9 cellular contexts compared by ENCODE assay signal in the genomic region with DNA sequence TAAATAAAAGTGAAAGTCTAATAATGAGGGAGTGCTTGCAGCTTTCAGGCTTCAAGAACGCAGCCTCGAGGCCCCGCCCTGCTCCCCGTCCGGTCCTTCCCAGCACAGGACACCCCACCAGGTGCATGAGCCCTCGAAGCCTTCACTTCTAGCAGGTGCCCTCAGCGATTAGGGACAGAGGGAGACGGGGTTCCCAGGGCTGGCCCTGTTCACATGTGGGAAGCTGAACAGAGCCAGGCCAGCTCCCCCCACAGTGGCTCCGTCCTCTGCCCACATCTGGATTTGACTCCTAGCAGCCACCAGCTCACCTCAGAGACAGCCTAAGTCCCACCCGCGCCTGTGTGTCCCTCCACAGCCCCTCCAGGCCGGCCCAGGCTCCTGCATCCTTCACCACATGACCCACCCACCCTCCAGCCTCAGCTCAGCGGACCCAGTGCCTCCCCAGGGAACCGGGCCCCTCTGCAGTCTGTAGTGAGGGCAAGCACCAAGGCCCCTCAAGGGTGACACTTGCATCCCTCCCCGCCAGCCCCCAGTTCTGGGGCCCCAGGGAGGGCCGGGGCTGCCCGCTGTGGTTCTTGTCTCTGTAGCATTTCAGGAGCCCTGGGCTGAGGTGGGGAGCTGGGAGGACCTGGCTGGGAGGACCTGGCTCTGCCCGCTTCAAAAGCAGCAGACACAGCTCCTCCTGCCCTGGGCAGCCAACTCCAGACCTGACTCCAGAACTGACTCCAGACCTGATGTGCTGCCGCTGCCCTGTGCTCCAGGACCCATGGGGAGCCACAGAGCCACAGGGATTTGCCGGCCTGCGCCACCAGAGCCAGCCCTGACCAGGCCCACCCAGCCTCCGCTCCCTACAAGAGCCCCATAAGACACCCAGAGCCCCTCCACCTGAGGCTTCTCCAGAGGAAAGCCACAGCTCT. TPM values are rescaled to one million over a fixed set of nuclear protein-coding genes. Genes with fewer than 3 reads are reported as not detected.
A peak's percentile ranks its signal among the peaks of the same experiment; 100 is the strongest.
DNase-seq lines count a peak whose midpoint lies in the region; ATAC-seq and TF ChIP-seq lines count a peak whose summit lies in the region.
"Had no signal": no experiment of that assay in that cellular context is flagged by ENCODE, and none has a peak within 500 bp of the region (broad histone marks: within the 10 kb centered on the region; RNA-seq: fewer than 3 reads in every experiment).

No MANE protein-coding gene starts in this region.

- H3K27me3 ChIP-seq in NT2/D1 (ENCODE audit: insufficient read depth, insufficient read length) (no peaks in the 10 kb centered on the region), body of pancreas (no peaks in the 10 kb centered on the region), thymus (ENCODE audit: control insufficient read depth, insufficient read depth) (peaks cover 10% of the 10 kb centered on the region)

- TF ChIP-seq POLR2A in body of pancreas (IDR thresholded peaks at IDR 0.05): no peak

- peaks cover 0 to 5% (median 2%) of the 10 kb centered on the region in 7 donors for H3K9me3 Mint-ChIP-seq in CD14-positive monocyte
- H3K9me3 Mint-ChIP-seq: neural crest cell had no signal

- DNase-seq in CD14-positive monocyte (ENCODE audit: low spot score) (no peak), NT2/D1 (ENCODE audit: low read depth, low spot score) (no peak), body of pancreas (no peak), NCI-H345 (lab: John Stamatoyannopoulos, UW) (no peak), HuH-7 (ENCODE audit: low spot score) (no peak), GM10266 (ENCODE audit: extremely low spot score) (no peak)

- H3K4me3 ChIP-seq in NT2/D1 (ENCODE audit: insufficient read length, low read depth) (peak overlapping the region; percentile 27), body of pancreas (no peak overlapping the region), mesodermal cell (ENCODE audit: extremely low read depth, insufficient read depth, low read length, poor library complexity, severe bottlenecking) (peak overlapping the region; percentile 59), thymus (ENCODE audit: low read length) (peak overlapping the region; percentile 62)

- H3K27ac Mint-ChIP-seq in CD14-positive monocyte: peak overlapping the region; percentile 25 to 90 (median 84)

- peaks cover 0 to 5% (median 0%) of the 10 kb centered on the region in 3 donors for H3K27me3 Mint-ChIP-seq in CD14-positive monocyte (ENCODE audit: low read depth in 3 of 3)

- H3K36me3 Mint-ChIP-seq in CD14-positive monocyte: peaks cover 33 to 62% of the 10 kb centered on the region in 2 donors

- ATAC-seq in body of pancreas: no peak

- TF ChIP-seq CTCF in CD14-positive monocyte (IDR thresholded peaks at IDR 0.05) (no peak), body of pancreas (IDR thresholded peaks at IDR 0.05) (no peak), GM10266 (IDR thresholded peaks at IDR 0.05; ENCODE audit: control insufficient read depth, insufficient read depth, low read depth, missing control alignments) (no peak)

- peaks cover 36% of the 10 kb centered on the region for H3K4me1 Mint-ChIP-seq in CD14-positive monocyte
- H3K4me1 Mint-ChIP-seq: neural crest cell had no signal

- H3K4me1 ChIP-seq in NT2/D1 (ENCODE audit: insufficient read depth, insufficient read length): peaks cover 17% of the 10 kb centered on the region
- H3K4me1 ChIP-seq in body of pancreas: peaks cover 27% of the 10 kb centered on the region
- peaks cover 13% of the 10 kb centered on the region for H3K4me1 ChIP-seq in mesodermal cell (ENCODE audit: control insufficient read depth, insufficient read depth, low read length, poor library complexity, severe bottlenecking)
- H3K4me1 ChIP-seq in thymus (ENCODE audit: control insufficient read depth, insufficient read depth, low read length): peaks cover 14% of the 10 kb centered on the region

- WGBS in body of pancreas, 2 donors: 77 to 79% methylated on average over 10 to 22 of the region's 22 CpGs
- 90 to 91% methylated on average over 11 to 16 of the region's 22 CpGs for WGBS in mesodermal cell (ENCODE audit: insufficient coverage in 2 of 2), 2 experiments
- WGBS in thymus: 65% methylated on average over 22 of the region's 22 CpGs

- intact Hi-C loops in CD14-positive monocyte (cut with micrococcal nuclease) (loop anchor here in 1 of 2 donors (5.0 kb wide), 1 partner anchor 41 kb away; the partner anchor contains the start of gene SBNO2), body of pancreas (cut with DNase I) (no loop called here)

- H3K9me3 ChIP-seq in NT2/D1 (ENCODE audit: insufficient read depth, low read length) (no peaks in the 10 kb centered on the region), body of pancreas (no peaks in the 10 kb centered on the region), mesodermal cell (ENCODE audit: control insufficient read depth, low read length) (no peaks in the 10 kb centered on the region), thymus (ENCODE audit: control insufficient read depth) (no peaks in the 10 kb centered on the region)

- H3K9ac ChIP-seq in NT2/D1 (ENCODE audit: insufficient read length, low read depth): peak overlapping the region; percentile 78

- peak overlapping the region; percentile 89 to 93 for H3K4me3 Mint-ChIP-seq in CD14-positive monocyte
- H3K4me3 Mint-ChIP-seq: neural crest cell had no signal

- H3K36me3 ChIP-seq in NT2/D1 (ENCODE audit: insufficient read depth, insufficient read length, low read length) (peaks cover 62% of the 10 kb centered on the region), body of pancreas (replicated peaks in 1 of 2; ENCODE audit: insufficient read depth in 1 of 2, low read depth in 2 of 2) (peaks cover 8% of the 10 kb centered on the region in 2 donors), mesodermal cell (ENCODE audit: control insufficient read depth, insufficient read depth, low read length) (peaks cover 50% of the 10 kb centered on the region), thymus (ENCODE audit: control insufficient read depth, insufficient read depth) (peaks cover 35% of the 10 kb centered on the region)

- H3K27ac ChIP-seq in body of pancreas: peak overlapping the region in 3 of 4 donors; percentile 44 to 86 (median 79)
- H3K27ac ChIP-seq in mesodermal cell (ENCODE audit: low read depth, low read length, severe bottlenecking): peak overlapping the region; percentile 83
- peak overlapping the region; percentile 87 for H3K27ac ChIP-seq in thymus (ENCODE audit: low read depth)

RNA-seq across cellular contexts. Expression of gene GPX4, which starts 27.3 kb away (rescaled TPM):
- polyA plus RNA-seq in CD14-positive monocyte (100 to 1,000 TPM; 459 to 508 TPM), thymus (546 TPM)
- total RNA-seq in body of pancreas: 100 to 1,000 TPM; 152 to 157 TPM
- 579 TPM for polyA plus RNA-seq in mesodermal cell (2013, experiment 1 of 2)
- 487 TPM for polyA plus RNA-seq in mesodermal cell (2013, experiment 2 of 2)

RNA-seq across cellular contexts. Expression of gene POLR2E, which starts 35.9 kb away (rescaled TPM):
- 100 to 1,000 TPM; 195 to 222 TPM for polyA plus RNA-seq in CD14-positive monocyte
- 10 to 100 TPM; 24.9 to 78.1 TPM for total RNA-seq in body of pancreas
- polyA plus RNA-seq in mesodermal cell (2013, experiment 1 of 2): 223 TPM
- 199 TPM for polyA plus RNA-seq in mesodermal cell (2013, experiment 2 of 2)
- polyA plus RNA-seq in thymus: 84.0 TPM

RNA-seq across cellular contexts. Expression of gene SBNO2, which starts 43.0 kb away (rescaled TPM):
- polyA plus RNA-seq in CD14-positive monocyte (1 to 10 TPM in 1 of 2 donors, under 1 TPM in 1; 0.71 to 2.6 TPM), thymus (62.4 TPM)
- 10 to 100 TPM; 14.0 to 30.7 TPM for total RNA-seq in body of pancreas
- polyA plus RNA-seq in mesodermal cell (2013, experiment 1 of 2): 23.2 TPM
- polyA plus RNA-seq in mesodermal cell (2013, experiment 2 of 2): 21.3 TPM

Comparison
In these comparisons a context has a peak if more than half of its experiments do, and no peak if none do; other contexts are left out.
1. H3K4me3 ChIP-seq: peak in NT2/D1 (single experiment), mesodermal cell (single experiment) and thymus (single experiment); none in body of pancreas (0 of 2).
2. RNA of gene SBNO2, which starts 43.0 kb away (polyA plus RNA-seq): 62.4 TPM in thymus (single experiment); 0.71 to 2.6 TPM in CD14-positive monocyte; every median in the first group is over 10 times any median in the second.
3. Peak in every context shown above with its lines, with median percentiles within 50 percentile points of each other: H3K27ac ChIP-seq.